8 cellular contexts compared by ENCODE assay signal in genomic region chr1:230084408-230085177, GRCh38. TPM values are rescaled to one million over a fixed set of nuclear protein-coding genes. Genes with fewer than 3 reads are reported as not detected.
DNase-seq lines count a peak whose midpoint lies in the region; FAIRE-seq and TF ChIP-seq lines count a peak whose summit lies in the region.

No MANE protein-coding gene starts in this region.

- peaks cover 0 to 10% (median 3%) of the 10 kb centered on the region in 8 donors for H3K9me3 ChIP-seq in spleen

- no peak for TF ChIP-seq CTCF in spleen (IDR thresholded peaks at IDR 0.05 in 8 of 11, conservative IDR thresholded peaks at IDR 0.05 in 3 of 11)

- intact Hi-C loops in spleen (cut with DNase I; ENCODE audit: low total_unique reads) = no loop called here

- 55 to 59% (median 57%) methylated on average over 9 of the region's 9 CpGs for WGBS in spleen, 5 donors

- peak; percentile 98 for DNase-seq in ELR (ENCODE audit: low read depth)
- peak; percentile 99 for DNase-seq in M059J (ENCODE audit: low read depth)
- peak; percentile 47 for DNase-seq in activated CD8-positive, alpha-beta memory T cell treated with anti-CD3 and anti-CD28 coated beads, Interleukin-2, amount 50 U/mL, for 4 hours
- DNase-seq in fibroblast of the conjunctiva (ENCODE audit: low read depth) = peak; percentile 89
- no peak for DNase-seq in GM19239 (ENCODE audit: insufficient read length, low spot score)
- DNase-seq in spleen = no peak
- DNase-seq in GM12892 (ENCODE audit: insufficient read length) = no peak

- no peaks in the 10 kb centered on the region for H3K27me3 ChIP-seq in spleen (replicated peaks in 1 of 7)

- H3K4me3 ChIP-seq in skin epidermis = no peak overlapping the region
- H3K4me3 ChIP-seq in spleen = no peak overlapping the region

- peaks cover 0 to 14% (median 0%) of the 10 kb centered on the region in 6 donors for H3K36me3 ChIP-seq in spleen

- no peak for TF ChIP-seq POLR2A in spleen (IDR thresholded peaks at IDR 0.05)
- no peak for TF ChIP-seq POLR2A in GM12892 (IDR thresholded peaks at IDR 0.05; ENCODE audit: low read depth, low read length)

- FAIRE-seq in GM19239 (lab: Jason Lieb, UNC) (no peak), GM12892 (lab: Jason Lieb, UNC) (no peak)

- peak overlapping the region in 16 of 21 experiments; percentile 12 to 76 (median 49) for H3K27ac ChIP-seq in skin epidermis
- no peak overlapping the region for H3K27ac ChIP-seq in spleen

- H3K4me1 ChIP-seq in spleen = peaks cover 8 to 45% (median 21%) of the 10 kb centered on the region in 6 donors

RNA-seq across cellular contexts. Expression of gene GALNT2, which starts 17.6 kb away (rescaled TPM):
- 39.0 and 65.1 TPM in 2 replicates for total RNA-seq in M059J (2014; rRNA removed; shearing (Covaris generic))
- 10 to 100 TPM; 31.0 to 44.8 (median 40.7) TPM for total RNA-seq in spleen
- 10 to 100 TPM in 2 of 3 donors, 1 to 10 TPM in 1; 7.9 to 13.3 (median 11.4) TPM for polyA plus RNA-seq in spleen
- 12.8 TPM for polyA plus RNA-seq in GM12892 (2012; ENCODE audit: missing spikeins)

Comparison
In these comparisons a context has a peak if more than half of its experiments do, and no peak if none do; other contexts are left out.
1. DNase-seq: peak in ELR (single experiment), M059J (single experiment), activated CD8-positive, alpha-beta memory T cell treated with anti-CD3 and anti-CD28 coated beads, Interleukin-2, amount 50 U/mL, for 4 hours (single experiment) and fibroblast of the conjunctiva (single experiment); none in GM19239 (single experiment), spleen (single experiment) and GM12892 (single experiment).
2. H3K27ac ChIP-seq: peak in skin epidermis (16 of 21); none in spleen (0 of 8).